9 cellular contexts compared by ENCODE assay signal in genomic region chr10:30812018-30812851, GRCh38.
DNase-seq lines count a peak whose midpoint lies in the region; ATAC-seq and TF ChIP-seq lines count a peak whose summit lies in the region.
"Had no signal": no experiment of that assay in that cellular context is flagged by ENCODE, and none has a peak within 500 bp of the region (broad histone marks: within the 10 kb centered on the region; RNA-seq: fewer than 3 reads in every experiment).

No MANE protein-coding gene starts in this region.

- no peaks in the 10 kb centered on the region for H4K20me1 ChIP-seq in BLaER1 treated with 17β-estradiol and CSF1 and Interleukin-3, amounts not matched to agents 10 nM and 100 nM

- no peaks in the 10 kb centered on the region for H3K27me3 ChIP-seq in BLaER1 treated with 17β-estradiol and CSF1 and Interleukin-3, amounts not matched to agents 10 nM and 100 nM

- peak overlapping the region in 2 of 11 experiments; percentile 6 to 27; a peak in 2 of 22 replicates for H3K9ac ChIP-seq in BLaER1 treated with 17β-estradiol and CSF1 and Interleukin-3, amounts not matched to agents 10 nM and 100 nM

- no peaks in the 10 kb centered on the region for H3K9me3 ChIP-seq in BLaER1 treated with 17β-estradiol and CSF1 and Interleukin-3, amounts not matched to agents 10 nM and 100 nM (replicated peaks in 1 of 11)

- DNase-seq in NCI-H1092 treated with DMSO at 0.1 percent for 48 hours (lab: John Stamatoyannopoulos, UW), result peak; percentile 78
- DNase-seq in epithelial cell of proximal tubule (ENCODE audit: low read depth), result peak; percentile 51
- DNase-seq in omental fat pad (ENCODE audit: low spot score), result peak; percentile 27
- no peak for DNase-seq in stimulated activated CD4-positive, alpha-beta T cell treated with anti-CD3 and anti-CD28 coated beads, Interleukin-4, amount 100 ng/mL, for 1 hour
- no peak for DNase-seq in NCI-H2081 treated with DMSO at 0.1 percent for 48 hours (lab: John Stamatoyannopoulos, UW)

- peaks cover 34 to 51% (median 43%) of the 10 kb centered on the region in 10 experiments for H3K4me1 ChIP-seq in BLaER1 treated with 17β-estradiol and CSF1 and Interleukin-3, amounts not matched to agents 10 nM and 100 nM

- ATAC-seq in omental fat pad (ENCODE audit: low FRiP score), result peak; percentile 78
- ATAC-seq in HG03442 (IDR thresholded peaks at IDR 0.05; ENCODE audit: unreplicated experiment), result no peak
- ATAC-seq in HG03457 (IDR thresholded peaks at IDR 0.05; ENCODE audit: unreplicated experiment), result no peak

- peak overlapping the region in 6 of 11 experiments; percentile 1 to 52 (median 36); a peak in 8 of 22 replicates for H3K27ac ChIP-seq in BLaER1 treated with 17β-estradiol and CSF1 and Interleukin-3, amounts not matched to agents 10 nM and 100 nM
- H3K27ac ChIP-seq: epithelial cell of prostate had no signal

- peak overlapping the region in 2 of 10 experiments; percentile 11 to 23; a peak in 3 of 20 replicates for H3K4me3 ChIP-seq in BLaER1 treated with 17β-estradiol and CSF1 and Interleukin-3, amounts not matched to agents 10 nM and 100 nM
- H3K4me3 ChIP-seq in epithelial cell of proximal tubule (ENCODE audit: low read depth, low read length), result no peak overlapping the region

- H3K36me3 ChIP-seq in BLaER1 treated with 17β-estradiol and CSF1 and Interleukin-3, amounts not matched to agents 10 nM and 100 nM, result no peaks in the 10 kb centered on the region

- TF ChIP-seq CTCF in epithelial cell of proximal tubule (conservative IDR thresholded peaks at IDR 0.05; ENCODE audit: low read depth, low read length), result no peak
- no peak for TF ChIP-seq CTCF in omental fat pad (IDR thresholded peaks at IDR 0.05)

- peak overlapping the region; percentile 77 to 93 (median 89) for H3K4me2 ChIP-seq in BLaER1 treated with 17β-estradiol and CSF1 and Interleukin-3, amounts not matched to agents 10 nM and 100 nM

Comparison
In these comparisons a context has a peak if more than half of its experiments do, and no peak if none do; other contexts are left out.
1. DNase-seq: peak in NCI-H1092 treated with DMSO at 0.1 percent for 48 hours (single experiment), epithelial cell of proximal tubule (single experiment) and omental fat pad (single experiment); none in stimulated activated CD4-positive, alpha-beta T cell treated with anti-CD3 and anti-CD28 coated beads, Interleukin-4, amount 100 ng/mL, for 1 hour (single experiment) and NCI-H2081 treated with DMSO at 0.1 percent for 48 hours (single experiment).